2 cellular contexts compared by ENCODE assay signal in the genomic region with DNA sequence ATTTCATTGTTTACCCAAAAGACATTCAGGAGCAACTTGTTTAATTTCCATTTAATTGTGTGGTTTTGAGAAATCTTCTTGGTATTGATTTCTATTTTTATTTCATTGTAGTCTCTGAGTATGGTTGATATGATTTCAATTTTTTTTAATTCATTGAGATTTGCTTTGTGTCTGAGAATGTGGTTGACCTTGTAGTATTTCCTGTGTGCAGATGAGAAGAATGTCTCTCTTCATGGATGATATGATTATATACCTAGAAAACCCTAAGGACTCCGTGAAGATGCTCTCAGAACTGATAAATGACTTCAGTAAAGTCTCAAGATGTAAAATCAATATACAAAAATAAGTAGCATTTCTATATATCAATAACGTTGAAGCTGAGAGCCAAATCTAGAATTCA.
TF ChIP-seq lines count a peak whose summit lies in the region.

No MANE protein-coding gene starts in this region.

TF ChIP-seq in SK-N-SH, 30 proteins besides CTCF, POLR2A, EP300 and RAD21 (continued from another document):
- TF ChIP-seq, protein P1, sequence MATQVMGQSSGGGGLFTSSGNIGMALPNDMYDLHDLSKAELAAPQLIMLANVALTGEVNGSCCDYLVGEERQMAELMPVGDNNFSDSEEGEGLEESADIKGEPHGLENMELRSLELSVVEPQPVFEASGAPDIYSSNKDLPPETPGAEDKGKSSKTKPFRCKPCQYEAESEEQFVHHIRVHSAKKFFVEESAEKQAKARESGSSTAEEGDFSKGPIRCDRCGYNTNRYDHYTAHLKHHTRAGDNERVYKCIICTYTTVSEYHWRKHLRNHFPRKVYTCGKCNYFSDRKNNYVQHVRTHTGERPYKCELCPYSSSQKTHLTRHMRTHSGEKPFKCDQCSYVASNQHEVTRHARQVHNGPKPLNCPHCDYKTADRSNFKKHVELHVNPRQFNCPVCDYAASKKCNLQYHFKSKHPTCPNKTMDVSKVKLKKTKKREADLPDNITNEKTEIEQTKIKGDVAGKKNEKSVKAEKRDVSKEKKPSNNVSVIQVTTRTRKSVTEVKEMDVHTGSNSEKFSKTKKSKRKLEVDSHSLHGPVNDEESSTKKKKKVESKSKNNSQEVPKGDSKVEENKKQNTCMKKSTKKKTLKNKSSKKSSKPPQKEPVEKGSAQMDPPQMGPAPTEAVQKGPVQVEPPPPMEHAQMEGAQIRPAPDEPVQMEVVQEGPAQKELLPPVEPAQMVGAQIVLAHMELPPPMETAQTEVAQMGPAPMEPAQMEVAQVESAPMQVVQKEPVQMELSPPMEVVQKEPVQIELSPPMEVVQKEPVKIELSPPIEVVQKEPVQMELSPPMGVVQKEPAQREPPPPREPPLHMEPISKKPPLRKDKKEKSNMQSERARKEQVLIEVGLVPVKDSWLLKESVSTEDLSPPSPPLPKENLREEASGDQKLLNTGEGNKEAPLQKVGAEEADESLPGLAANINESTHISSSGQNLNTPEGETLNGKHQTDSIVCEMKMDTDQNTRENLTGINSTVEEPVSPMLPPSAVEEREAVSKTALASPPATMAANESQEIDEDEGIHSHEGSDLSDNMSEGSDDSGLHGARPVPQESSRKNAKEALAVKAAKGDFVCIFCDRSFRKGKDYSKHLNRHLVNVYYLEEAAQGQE (IDR thresholded peaks at IDR 0.05; ENCODE audit: low read depth, low read length) = no peak
- TF ChIP-seq FOXJ3 (CRISPR knock-in tag; IDR thresholded peaks at IDR 0.05) (no peak), CHD2 (IDR thresholded peaks at IDR 0.05; ENCODE audit: low read length, partially characterized antibody) (no peak), RFX5 (IDR thresholded peaks at IDR 0.05; ENCODE audit: low read length) (no peak), YY1 (IDR thresholded peaks at IDR 0.05; ENCODE audit: low read depth) (no peak), POLR2AphosphoS5 (IDR thresholded peaks at IDR 0.05; ENCODE audit: low read depth, low read length) (no peak), TCF12 (IDR thresholded peaks at IDR 0.05) (no peak), RXRA (IDR thresholded peaks at IDR 0.05; ENCODE audit: borderline replicate concordance, low read depth) (no peak)
- TF ChIP-seq, protein P2, sequence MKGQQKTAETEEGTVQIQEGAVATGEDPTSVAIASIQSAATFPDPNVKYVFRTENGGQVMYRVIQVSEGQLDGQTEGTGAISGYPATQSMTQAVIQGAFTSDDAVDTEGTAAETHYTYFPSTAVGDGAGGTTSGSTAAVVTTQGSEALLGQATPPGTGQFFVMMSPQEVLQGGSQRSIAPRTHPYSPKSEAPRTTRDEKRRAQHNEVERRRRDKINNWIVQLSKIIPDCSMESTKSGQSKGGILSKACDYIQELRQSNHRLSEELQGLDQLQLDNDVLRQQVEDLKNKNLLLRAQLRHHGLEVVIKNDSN (IDR thresholded peaks at IDR 0.05; ENCODE audit: borderline replicate concordance, low read depth) = no peak

TF ChIP-seq in SK-N-SH treated with all-trans-retinoic acid at 6 μM for 48 hours, 23 proteins besides CTCF, POLR2A, EP300 and RAD21 (continued from another document):
- TF ChIP-seq, protein P3, sequence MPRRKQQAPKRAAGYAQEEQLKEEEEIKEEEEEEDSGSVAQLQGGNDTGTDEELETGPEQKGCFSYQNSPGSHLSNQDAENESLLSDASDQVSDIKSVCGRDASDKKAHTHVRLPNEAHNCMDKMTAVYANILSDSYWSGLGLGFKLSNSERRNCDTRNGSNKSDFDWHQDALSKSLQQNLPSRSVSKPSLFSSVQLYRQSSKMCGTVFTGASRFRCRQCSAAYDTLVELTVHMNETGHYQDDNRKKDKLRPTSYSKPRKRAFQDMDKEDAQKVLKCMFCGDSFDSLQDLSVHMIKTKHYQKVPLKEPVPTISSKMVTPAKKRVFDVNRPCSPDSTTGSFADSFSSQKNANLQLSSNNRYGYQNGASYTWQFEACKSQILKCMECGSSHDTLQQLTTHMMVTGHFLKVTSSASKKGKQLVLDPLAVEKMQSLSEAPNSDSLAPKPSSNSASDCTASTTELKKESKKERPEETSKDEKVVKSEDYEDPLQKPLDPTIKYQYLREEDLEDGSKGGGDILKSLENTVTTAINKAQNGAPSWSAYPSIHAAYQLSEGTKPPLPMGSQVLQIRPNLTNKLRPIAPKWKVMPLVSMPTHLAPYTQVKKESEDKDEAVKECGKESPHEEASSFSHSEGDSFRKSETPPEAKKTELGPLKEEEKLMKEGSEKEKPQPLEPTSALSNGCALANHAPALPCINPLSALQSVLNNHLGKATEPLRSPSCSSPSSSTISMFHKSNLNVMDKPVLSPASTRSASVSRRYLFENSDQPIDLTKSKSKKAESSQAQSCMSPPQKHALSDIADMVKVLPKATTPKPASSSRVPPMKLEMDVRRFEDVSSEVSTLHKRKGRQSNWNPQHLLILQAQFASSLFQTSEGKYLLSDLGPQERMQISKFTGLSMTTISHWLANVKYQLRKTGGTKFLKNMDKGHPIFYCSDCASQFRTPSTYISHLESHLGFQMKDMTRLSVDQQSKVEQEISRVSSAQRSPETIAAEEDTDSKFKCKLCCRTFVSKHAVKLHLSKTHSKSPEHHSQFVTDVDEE (CRISPR knock-in tag; IDR thresholded peaks at IDR 0.05) = no peak
- TF ChIP-seq ARNTL (CRISPR knock-in tag; IDR thresholded peaks at IDR 0.05; ENCODE audit: borderline replicate concordance, low read depth) (no peak), ZFP30 (CRISPR knock-in tag; IDR thresholded peaks at IDR 0.05) (no peak), ZFP3 (CRISPR knock-in tag; IDR thresholded peaks at IDR 0.05) (no peak), BACH2 (CRISPR knock-in tag; IDR thresholded peaks at IDR 0.05; ENCODE audit: borderline replicate concordance) (no peak), TOX (CRISPR knock-in tag; IDR thresholded peaks at IDR 0.05; ENCODE audit: borderline replicate concordance) (no peak), ZNF565 (CRISPR knock-in tag; conservative IDR thresholded peaks at IDR 0.05; ENCODE audit: low read depth) (no peak), TCF4 (CRISPR knock-in tag; IDR thresholded peaks at IDR 0.05; ENCODE audit: borderline replicate concordance) (no peak), RARB (CRISPR knock-in tag; IDR thresholded peaks at IDR 0.05) (no peak), OSR1 (CRISPR knock-in tag; IDR thresholded peaks at IDR 0.05) (no peak), CSDC2 (CRISPR knock-in tag; IDR thresholded peaks at IDR 0.05) (no peak), PPARA (CRISPR knock-in tag; IDR thresholded peaks at IDR 0.05; ENCODE audit: borderline replicate concordance) (no peak), ZC3H10 (CRISPR knock-in tag; IDR thresholded peaks at IDR 0.05) (no peak)
- TF ChIP-seq, protein P4, sequence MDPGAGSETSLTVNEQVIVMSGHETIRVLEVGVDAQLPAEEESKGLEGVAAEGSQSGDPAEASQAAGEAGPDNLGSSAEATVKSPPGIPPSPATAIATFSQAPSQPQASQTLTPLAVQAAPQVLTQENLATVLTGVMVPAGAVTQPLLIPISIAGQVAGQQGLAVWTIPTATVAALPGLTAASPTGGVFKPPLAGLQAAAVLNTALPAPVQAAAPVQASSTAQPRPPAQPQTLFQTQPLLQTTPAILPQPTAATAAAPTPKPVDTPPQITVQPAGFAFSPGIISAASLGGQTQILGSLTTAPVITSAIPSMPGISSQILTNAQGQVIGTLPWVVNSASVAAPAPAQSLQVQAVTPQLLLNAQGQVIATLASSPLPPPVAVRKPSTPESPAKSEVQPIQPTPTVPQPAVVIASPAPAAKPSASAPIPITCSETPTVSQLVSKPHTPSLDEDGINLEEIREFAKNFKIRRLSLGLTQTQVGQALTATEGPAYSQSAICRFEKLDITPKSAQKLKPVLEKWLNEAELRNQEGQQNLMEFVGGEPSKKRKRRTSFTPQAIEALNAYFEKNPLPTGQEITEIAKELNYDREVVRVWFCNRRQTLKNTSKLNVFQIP (CRISPR knock-in tag; IDR thresholded peaks at IDR 0.05; ENCODE audit: borderline replicate concordance, low read depth) = no peak
- TF ChIP-seq, protein P5, sequence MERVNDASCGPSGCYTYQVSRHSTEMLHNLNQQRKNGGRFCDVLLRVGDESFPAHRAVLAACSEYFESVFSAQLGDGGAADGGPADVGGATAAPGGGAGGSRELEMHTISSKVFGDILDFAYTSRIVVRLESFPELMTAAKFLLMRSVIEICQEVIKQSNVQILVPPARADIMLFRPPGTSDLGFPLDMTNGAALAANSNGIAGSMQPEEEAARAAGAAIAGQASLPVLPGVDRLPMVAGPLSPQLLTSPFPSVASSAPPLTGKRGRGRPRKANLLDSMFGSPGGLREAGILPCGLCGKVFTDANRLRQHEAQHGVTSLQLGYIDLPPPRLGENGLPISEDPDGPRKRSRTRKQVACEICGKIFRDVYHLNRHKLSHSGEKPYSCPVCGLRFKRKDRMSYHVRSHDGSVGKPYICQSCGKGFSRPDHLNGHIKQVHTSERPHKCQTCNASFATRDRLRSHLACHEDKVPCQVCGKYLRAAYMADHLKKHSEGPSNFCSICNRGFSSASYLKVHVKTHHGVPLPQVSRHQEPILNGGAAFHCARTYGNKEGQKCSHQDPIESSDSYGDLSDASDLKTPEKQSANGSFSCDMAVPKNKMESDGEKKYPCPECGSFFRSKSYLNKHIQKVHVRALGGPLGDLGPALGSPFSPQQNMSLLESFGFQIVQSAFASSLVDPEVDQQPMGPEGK (CRISPR knock-in tag; IDR thresholded peaks at IDR 0.05; ENCODE audit: borderline replicate concordance) = no peak
- TF ChIP-seq, protein P6, sequence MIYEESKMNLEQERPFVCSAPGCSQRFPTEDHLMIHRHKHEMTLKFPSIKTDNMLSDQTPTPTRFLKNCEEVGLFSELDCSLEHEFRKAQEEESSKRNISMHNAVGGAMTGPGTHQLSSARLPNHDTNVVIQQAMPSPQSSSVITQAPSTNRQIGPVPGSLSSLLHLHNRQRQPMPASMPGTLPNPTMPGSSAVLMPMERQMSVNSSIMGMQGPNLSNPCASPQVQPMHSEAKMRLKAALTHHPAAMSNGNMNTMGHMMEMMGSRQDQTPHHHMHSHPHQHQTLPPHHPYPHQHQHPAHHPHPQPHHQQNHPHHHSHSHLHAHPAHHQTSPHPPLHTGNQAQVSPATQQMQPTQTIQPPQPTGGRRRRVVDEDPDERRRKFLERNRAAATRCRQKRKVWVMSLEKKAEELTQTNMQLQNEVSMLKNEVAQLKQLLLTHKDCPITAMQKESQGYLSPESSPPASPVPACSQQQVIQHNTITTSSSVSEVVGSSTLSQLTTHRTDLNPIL (CRISPR knock-in tag; IDR thresholded peaks at IDR 0.05; ENCODE audit: low read depth) = no peak
TF ChIP-seq in SK-N-SH treated with all-trans-retinoic acid at 6 μM for 48 hours: peak in this region for 0.
